ENCODE assay signal across 17 cellular contexts in the genomic region with DNA sequence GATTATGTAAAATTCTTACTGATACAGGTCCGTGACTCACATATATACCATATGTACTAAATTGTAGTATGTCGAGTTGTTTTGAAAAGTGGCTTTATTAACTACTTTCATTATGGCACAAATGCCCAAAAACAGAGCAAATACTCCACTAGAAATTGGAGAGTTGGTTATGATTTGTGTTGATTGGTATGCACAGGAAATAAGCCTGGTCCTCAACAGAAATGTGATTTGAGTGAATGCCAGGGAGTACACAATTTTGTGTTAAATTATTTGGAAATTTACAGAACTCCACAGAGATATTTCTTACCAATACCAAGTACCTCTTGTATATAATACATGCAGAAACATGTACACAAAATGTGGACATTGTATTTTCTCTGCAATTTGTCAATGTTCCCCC.
A peak's percentile ranks its signal among the peaks of the same experiment; 100 is the strongest.
DNase-seq lines count a peak whose midpoint lies in the region; ATAC-seq and TF ChIP-seq lines count a peak whose summit lies in the region.
"Had no signal": no experiment of that assay in that cellular context is flagged by ENCODE, and none has a peak within 500 bp of the region (broad histone marks: within the 10 kb centered on the region; RNA-seq: fewer than 3 reads in every experiment).

No MANE protein-coding gene starts in this region.

- in situ Hi-C loops in IMR-90 (cut with MboI; ENCODE audit: low sequenced_read_pairs) = no loop called here

- intact Hi-C loops in IMR-90 (cut with micrococcal nuclease) = no loop called here

- H2AFZ ChIP-seq in IMR-90 (replicated peaks; ENCODE audit: low read length, poor library complexity) = no peak overlapping the region
- H2AFZ ChIP-seq: GM23338 had no signal

- no peaks in the 10 kb centered on the region for H3K4me1 ChIP-seq in IMR-90 (ENCODE audit: control insufficient read depth, insufficient read depth, low read length)

- no peaks in the 10 kb centered on the region for H3K79me1 ChIP-seq in IMR-90 (ENCODE audit: low read depth in 1 of 2, low read length in 2 of 2)

- no peak overlapping the region for H2AK9ac ChIP-seq in IMR-90 (replicated peaks; ENCODE audit: low read depth, low read length, poor library complexity)

- H2BK20ac ChIP-seq in IMR-90 (ENCODE audit: low read depth, low read length) = no peak overlapping the region

- no peak overlapping the region for H2BK5ac ChIP-seq in IMR-90 (ENCODE audit: low read depth, low read length, poor library complexity, severe bottlenecking)

- no peak overlapping the region for H3K4ac ChIP-seq in IMR-90 (ENCODE audit: low read depth, low read length)

- no peak for TF ChIP-seq RAD21 in IMR-90 (IDR thresholded peaks at IDR 0.05; ENCODE audit: low read length)

- no peak overlapping the region for H4K91ac ChIP-seq in IMR-90 (ENCODE audit: insufficient read depth, low read depth, low read length)

- H3K36me3 ChIP-seq in IMR-90 (ENCODE audit: control insufficient read depth, insufficient read depth, low read length) = no peaks in the 10 kb centered on the region

- H3K14ac ChIP-seq in IMR-90 (replicated peaks; ENCODE audit: low read depth, low read length) = no peak overlapping the region

- TF ChIP-seq POLR2A in IMR-90 (IDR thresholded peaks at IDR 0.05; ENCODE audit: low read depth, low read length) = no peak

- no peak overlapping the region for H2BK120ac ChIP-seq in IMR-90 (ENCODE audit: low read depth, low read length)

- H2BK15ac ChIP-seq in IMR-90 (ENCODE audit: low read depth, low read length) = no peak overlapping the region

- CTCF ChIA-PET in IMR-90 (lab: Yijun Ruan, JAX) = no interaction called here

- H2AK5ac ChIP-seq in IMR-90 (ENCODE audit: low read depth, low read length) = no peak overlapping the region

- dilution Hi-C loops in IMR-90 (cut with HindIII; ENCODE audit: low sequenced_read_pairs, unreplicated experiment) = no loop called here

- no peak overlapping the region for H3K9ac ChIP-seq in IMR-90 (ENCODE audit: low read depth, low read length)

- no peaks in the 10 kb centered on the region for H3K4me1 Mint-ChIP-seq in natural killer cell treated with Interleukin-12 subunit alpha and Interleukin-12 subunit beta and Interleukin-15 and Interleukin-18, amount 100 ng/mL, for 72 hours (ENCODE audit: low read depth in 2 of 2)
- H3K4me1 Mint-ChIP-seq: B cell, GM23338 had no signal

- peaks cover 8% of the 10 kb centered on the region for H3K9me3 Mint-ChIP-seq in natural killer cell treated with Interleukin-12 subunit alpha and Interleukin-12 subunit beta and Interleukin-15 and Interleukin-18, amount 100 ng/mL, for 72 hours
- H3K9me3 Mint-ChIP-seq: CD4-positive, alpha-beta T cell; GM23338; H9 had no signal

- H4K20me1 ChIP-seq in IMR-90 (ENCODE audit: insufficient read depth, low read length) = no peaks in the 10 kb centered on the region

- no peak overlapping the region for H3K4me3 Mint-ChIP-seq in natural killer cell treated with Interleukin-12 subunit alpha and Interleukin-12 subunit beta and Interleukin-15 and Interleukin-18, amount 100 ng/mL, for 72 hours
- H3K4me3 Mint-ChIP-seq: B cell; CD4-positive, alpha-beta T cell; GM23338; H9 had no signal

- H3K4me3 ChIP-seq in IMR-90 (ENCODE audit: insufficient read depth, low read depth, low read length) = no peak overlapping the region
- H3K4me3 ChIP-seq in choroid plexus epithelial cell (ENCODE audit: low read depth, low read length) = no peak overlapping the region
- no peak overlapping the region for H3K4me3 ChIP-seq in fibroblast of pulmonary artery (replicated peaks; ENCODE audit: low read depth, low read length)
- H3K4me3 ChIP-seq: GM23338 had no signal

- H3K36me3 Mint-ChIP-seq in natural killer cell treated with Interleukin-12 subunit alpha and Interleukin-12 subunit beta and Interleukin-15 and Interleukin-18, amount 100 ng/mL, for 72 hours = no peaks in the 10 kb centered on the region

- H4K8ac ChIP-seq in IMR-90 (ENCODE audit: low read depth in 2 of 2, low read length in 2 of 2) = no peak overlapping the region

- H3K27ac Mint-ChIP-seq in natural killer cell treated with Interleukin-12 subunit alpha and Interleukin-12 subunit beta and Interleukin-15 and Interleukin-18, amount 100 ng/mL, for 72 hours = no peak overlapping the region
- H3K27ac Mint-ChIP-seq: B cell; CD4-positive, alpha-beta T cell; GM23338; H9 had no signal

- no peak overlapping the region for H3K56ac ChIP-seq in IMR-90 (ENCODE audit: extremely low read depth, insufficient read depth, low read length)

- POLR2A ChIA-PET in IMR-90 (lab: Charles Lee; ENCODE audit: unreplicated experiment) = no interaction called here

- no peak overlapping the region for H3K27ac ChIP-seq in IMR-90 (ENCODE audit: insufficient read depth, low read length)

- TF ChIP-seq CTCF in IMR-90 (conservative IDR thresholded peaks at IDR 0.05; ENCODE audit: low read depth, low read length) = no peak
- no peak for TF ChIP-seq CTCF in choroid plexus epithelial cell (conservative IDR thresholded peaks at IDR 0.05; ENCODE audit: low read depth, low read length)
- no peak for TF ChIP-seq CTCF in fibroblast of pulmonary artery (IDR thresholded peaks at IDR 0.05; ENCODE audit: low read length, missing control alignments)

- DNase-seq in EH (ENCODE audit: low read depth) = peak; percentile 38
- DNase-seq in IMR-90 = peak; percentile 35
- DNase-seq in choroid plexus epithelial cell (ENCODE audit: low read depth) = peak; percentile 60
- DNase-seq in fibroblast of pulmonary artery (ENCODE audit: low read depth) = peak; percentile 43
- no peak for DNase-seq in AML-193 (lab: John Stamatoyannopoulos, UW)
- no peak for DNase-seq in natural killer cell treated with Interleukin-12 subunit alpha and Interleukin-12 subunit beta and Interleukin-15 and Interleukin-18, amount 100 ng/mL, for 72 hours (ENCODE audit: low spot score)
- DNase-seq in activated CD4-positive, alpha-beta T cell treated with anti-CD3 and anti-CD28 coated beads, Interleukin-2, amount 50 U/mL, for 4 hours = no peak
- no peak for DNase-seq in putamen (ENCODE audit: low spot score)
- DNase-seq: 8988T; C1 segment of cervical spinal cord; Calu3; CD4-positive, alpha-beta T cell; DMS 273 treated with DMSO at 0.1 percent for 48 hours; GDM1; H9 had no signal

- ATAC-seq in IMR-90 (ENCODE audit: low read depth) = no peak
- ATAC-seq in natural killer cell treated with Interleukin-12 subunit alpha and Interleukin-12 subunit beta and Interleukin-15 and Interleukin-18, amount 100 ng/mL, for 72 hours = no peak
- ATAC-seq: GM23338 had no signal

- H3K27me3 Mint-ChIP-seq in natural killer cell treated with Interleukin-12 subunit alpha and Interleukin-12 subunit beta and Interleukin-15 and Interleukin-18, amount 100 ng/mL, for 72 hours = no peaks in the 10 kb centered on the region
- H3K27me3 Mint-ChIP-seq: B cell; CD4-positive, alpha-beta T cell had no signal

- H3K23ac ChIP-seq in IMR-90 (ENCODE audit: low read depth, low read length) = no peak overlapping the region

- no CpG with 5 or more reads among the region's 2 CpGs for WGBS in IMR-90 (ENCODE audit: extremely low coverage in 2 of 2, insufficient read length in 1 of 2), 2 experiments

- 0 out of 2 replicates have a peak, but pooled peaks cover 4% of the 10 kb centered on the region for H3K9me1 ChIP-seq in IMR-90 (ENCODE audit: insufficient read depth, low read length)

- no peaks in the 10 kb centered on the region for H3K9me3 ChIP-seq in IMR-90 (ENCODE audit: control insufficient read depth, insufficient read depth, low read length)

- no peak overlapping the region for H3K4me2 ChIP-seq in IMR-90 (ENCODE audit: low read depth, low read length)
- H3K4me2 ChIP-seq: GM23338 had no signal

- no peaks in the 10 kb centered on the region for H3K27me3 ChIP-seq in IMR-90 (ENCODE audit: control insufficient read depth, insufficient read depth, low read length)

- no peak overlapping the region for H3K18ac ChIP-seq in IMR-90 (ENCODE audit: low read depth, low read length)

- BruUV-seq in IMR-90 (replicated peaks; lab: Mats Ljungman, UMichigan) = no TSS peak

- H4K5ac ChIP-seq in IMR-90 (ENCODE audit: low read depth, low read length) = no peak overlapping the region

TF ChIP-seq in IMR-90, 13 proteins besides CTCF, POLR2A, EP300 and RAD21:
- TF ChIP-seq, protein P1, sequence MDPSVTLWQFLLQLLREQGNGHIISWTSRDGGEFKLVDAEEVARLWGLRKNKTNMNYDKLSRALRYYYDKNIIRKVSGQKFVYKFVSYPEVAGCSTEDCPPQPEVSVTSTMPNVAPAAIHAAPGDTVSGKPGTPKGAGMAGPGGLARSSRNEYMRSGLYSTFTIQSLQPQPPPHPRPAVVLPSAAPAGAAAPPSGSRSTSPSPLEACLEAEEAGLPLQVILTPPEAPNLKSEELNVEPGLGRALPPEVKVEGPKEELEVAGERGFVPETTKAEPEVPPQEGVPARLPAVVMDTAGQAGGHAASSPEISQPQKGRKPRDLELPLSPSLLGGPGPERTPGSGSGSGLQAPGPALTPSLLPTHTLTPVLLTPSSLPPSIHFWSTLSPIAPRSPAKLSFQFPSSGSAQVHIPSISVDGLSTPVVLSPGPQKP (IDR thresholded peaks at IDR 0.05; ENCODE audit: borderline replicate concordance, low read depth, low read length) = no peak
- TF ChIP-seq RCOR1 (IDR thresholded peaks at IDR 0.05; ENCODE audit: insufficient replicate concordance, low read length) (no peak), MAFK (IDR thresholded peaks at IDR 0.05; ENCODE audit: low read depth, low read length) (no peak)
- TF ChIP-seq, protein P2, sequence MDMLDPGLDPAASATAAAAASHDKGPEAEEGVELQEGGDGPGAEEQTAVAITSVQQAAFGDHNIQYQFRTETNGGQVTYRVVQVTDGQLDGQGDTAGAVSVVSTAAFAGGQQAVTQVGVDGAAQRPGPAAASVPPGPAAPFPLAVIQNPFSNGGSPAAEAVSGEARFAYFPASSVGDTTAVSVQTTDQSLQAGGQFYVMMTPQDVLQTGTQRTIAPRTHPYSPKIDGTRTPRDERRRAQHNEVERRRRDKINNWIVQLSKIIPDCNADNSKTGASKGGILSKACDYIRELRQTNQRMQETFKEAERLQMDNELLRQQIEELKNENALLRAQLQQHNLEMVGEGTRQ (IDR thresholded peaks at IDR 0.05; ENCODE audit: low read depth, low read length) = no peak

Comparison
In these comparisons a context has a peak if more than half of its experiments do, and no peak if none do; other contexts are left out.
1. DNase-seq: peak in EH (single experiment), IMR-90 (single experiment), choroid plexus epithelial cell (single experiment) and fibroblast of pulmonary artery (single experiment); none in AML-193 (0 of 2), natural killer cell treated with Interleukin-12 subunit alpha and Interleukin-12 subunit beta and Interleukin-15 and Interleukin-18, amount 100 ng/mL, for 72 hours (single experiment), activated CD4-positive, alpha-beta T cell treated with anti-CD3 and anti-CD28 coated beads, Interleukin-2, amount 50 U/mL, for 4 hours (0 of 2) and putamen (single experiment).